ENCODE assay signal across 14 cellular contexts in genomic region chr16:85205747-85206471, GRCh38.
DNase-seq lines count a peak whose midpoint lies in the region; ATAC-seq, FAIRE-seq and TF ChIP-seq lines count a peak whose summit lies in the region.
"Had no signal": no experiment of that assay in that cellular context is flagged by ENCODE, and none has a peak within 500 bp of the region (broad histone marks: within the 10 kb centered on the region; RNA-seq: fewer than 3 reads in every experiment).

No MANE protein-coding gene starts in this region.

- no peak overlapping the region for H3K4me3 Mint-ChIP-seq in T-cell
- H3K4me3 Mint-ChIP-seq: activated CD8-positive, alpha-beta memory T cell treated with anti-CD3 and anti-CD28 coated beads, Interleukin-2, amount 10 ng/mL, durations not matched to agents 7 days and 5 days; B cell; naive thymus-derived CD8-positive, alpha-beta T cell had no signal

- H3K4me3 ChIP-seq in cardiac muscle cell = no peak overlapping the region
- H3K4me3 ChIP-seq in coronary artery = peak overlapping the region; percentile 53
- no peak overlapping the region for H3K4me3 ChIP-seq in mesendoderm (ENCODE audit: low read length)
- H3K4me3 ChIP-seq in WERI-Rb-1 (ENCODE audit: low read depth, low read length) = no peak overlapping the region
- H3K4me3 ChIP-seq: upper lobe of right lung had no signal

- peak overlapping the region; percentile 65 for H3K4ac ChIP-seq in mesendoderm (ENCODE audit: low read depth, low read length)

- FAIRE-seq in GM12892 (lab: Jason Lieb, UNC) = no peak

- POLR2A ChIA-PET in T-cell (lab: Charles Lee) = no interaction called here

- peak overlapping the region; percentile 1 for H3K9ac ChIP-seq in mesendoderm (ENCODE audit: low read length)

- DNase-seq in cardiac muscle cell (ENCODE audit: low read depth in 1 of 2, low spot score in 1 of 2) (peak; percentile 52 to 65), Right ventricle myocardium inferior (ENCODE audit: missing footprints) (no peak), coronary artery (ENCODE audit: low spot score) (no peak), mesendoderm (peak; percentile 61), Ammon's horn (ENCODE audit: low spot score) (no peak), WERI-Rb-1 (no peak), T-cell (no peak), GM12892 (ENCODE audit: insufficient read length) (no peak)
- DNase-seq: activated CD8-positive, alpha-beta memory T cell treated with anti-CD3 and anti-CD28 coated beads, Interleukin-2, amount 10 ng/mL, durations not matched to agents 7 days and 5 days; KBM-7; naive thymus-derived CD8-positive, alpha-beta T cell; stimulated activated CD4-positive, alpha-beta T cell treated with anti-CD3 and anti-CD28 coated beads, Interleukin-4, amount 100 ng/mL, for 24 hours had no signal

- H3K27me3 Mint-ChIP-seq in T-cell = peaks cover 4 to 5% of the 10 kb centered on the region in 2 donors
- H3K27me3 Mint-ChIP-seq: activated CD8-positive, alpha-beta memory T cell treated with anti-CD3 and anti-CD28 coated beads, Interleukin-2, amount 10 ng/mL, durations not matched to agents 7 days and 5 days had no signal

- intact Hi-C loops in Right ventricle myocardium inferior (cut with DNase I) = loop anchor here (5.0 kb wide), 1 partner anchor 34 kb away; no protein-coding TSS in a partner anchor

- H3K79me2 ChIP-seq in mesendoderm (ENCODE audit: control insufficient read depth, insufficient read depth, low read length) = peaks cover 5% of the 10 kb centered on the region

- no peak overlapping the region for H2BK120ac ChIP-seq in mesendoderm (ENCODE audit: low read depth, low read length)

- no peak overlapping the region for H4K8ac ChIP-seq in mesendoderm (ENCODE audit: low read depth, low read length)

- peak overlapping the region; percentile 30 for H3K18ac ChIP-seq in mesendoderm (ENCODE audit: low read length)

- H3K56ac ChIP-seq in mesendoderm (ENCODE audit: low read length) = peak overlapping the region; percentile 54

- no peak for TF ChIP-seq POLR2A in GM12892 (IDR thresholded peaks at IDR 0.05; ENCODE audit: low read depth, low read length)

- no peak overlapping the region for H3K4me2 ChIP-seq in mesendoderm (ENCODE audit: low read length)

- CTCF ChIA-PET in T-cell (lab: Charles Lee) = interaction anchor here (0.7 to 0.8 kb wide), 2 partner anchors 21 to 720 kb away, joined by 5 to 6 read pairs; no protein-coding TSS in a partner anchor

- H3K27me3 ChIP-seq in cardiac muscle cell (no peaks in the 10 kb centered on the region), mesendoderm (ENCODE audit: insufficient read depth, low read length, poor library complexity) (no peaks in the 10 kb centered on the region), WERI-Rb-1 (ENCODE audit: insufficient read depth, low read depth, severe bottlenecking) (no peaks in the 10 kb centered on the region)
- H3K27me3 ChIP-seq: upper lobe of right lung had no signal

- no peaks in the 10 kb centered on the region for H3K4me1 Mint-ChIP-seq in T-cell
- H3K4me1 Mint-ChIP-seq: activated CD8-positive, alpha-beta memory T cell treated with anti-CD3 and anti-CD28 coated beads, Interleukin-2, amount 10 ng/mL, durations not matched to agents 7 days and 5 days; B cell; naive thymus-derived CD8-positive, alpha-beta T cell had no signal

- no peak overlapping the region for H2BK15ac ChIP-seq in mesendoderm (replicated peaks; ENCODE audit: low read depth)

- H2BK5ac ChIP-seq in mesendoderm (ENCODE audit: low read length) = no peak overlapping the region

- H3K36me3 Mint-ChIP-seq in T-cell = no peaks in the 10 kb centered on the region
- H3K36me3 Mint-ChIP-seq: activated CD8-positive, alpha-beta memory T cell treated with anti-CD3 and anti-CD28 coated beads, Interleukin-2, amount 10 ng/mL, durations not matched to agents 7 days and 5 days; naive thymus-derived CD8-positive, alpha-beta T cell had no signal

- no peak for ATAC-seq in Right ventricle myocardium inferior
- ATAC-seq in T-cell (replicated peaks in 1 of 4) = no peak
- ATAC-seq: activated CD8-positive, alpha-beta memory T cell treated with anti-CD3 and anti-CD28 coated beads, Interleukin-2, amount 10 ng/mL, durations not matched to agents 7 days and 5 days; naive thymus-derived CD8-positive, alpha-beta T cell had no signal

- no peak overlapping the region for H3K27ac Mint-ChIP-seq in T-cell
- H3K27ac Mint-ChIP-seq: activated CD8-positive, alpha-beta memory T cell treated with anti-CD3 and anti-CD28 coated beads, Interleukin-2, amount 10 ng/mL, durations not matched to agents 7 days and 5 days; B cell had no signal

- peaks cover 15% of the 10 kb centered on the region for H3K79me1 ChIP-seq in mesendoderm (ENCODE audit: low read length)

- H3K27ac ChIP-seq in cardiac muscle cell (peak overlapping the region; percentile 92), coronary artery (peak overlapping the region; percentile 47 to 71), mesendoderm (ENCODE audit: low read depth, low read length) (no peak overlapping the region), WERI-Rb-1 (no peak overlapping the region)
- H3K27ac ChIP-seq: upper lobe of right lung had no signal

- TF ChIP-seq CTCF in cardiac muscle cell (IDR thresholded peaks at IDR 0.05; ENCODE audit: low read depth, low read length) = no peak
- no peak for TF ChIP-seq CTCF in coronary artery (IDR thresholded peaks at IDR 0.05)
- no peak for TF ChIP-seq CTCF in WERI-Rb-1 (IDR thresholded peaks at IDR 0.05; ENCODE audit: low read depth, low read length)

- H2AK5ac ChIP-seq in mesendoderm (ENCODE audit: low read length) = no peak overlapping the region

- no peak overlapping the region for H3K23ac ChIP-seq in mesendoderm (ENCODE audit: low read length)

- peaks cover 71% of the 10 kb centered on the region for H3K4me1 ChIP-seq in cardiac muscle cell (ENCODE audit: low read depth)
- peaks cover 11% of the 10 kb centered on the region for H3K4me1 ChIP-seq in mesendoderm (ENCODE audit: control insufficient read depth, low read depth, low read length)

- H4K5ac ChIP-seq in mesendoderm (ENCODE audit: low read length) = no peak overlapping the region

- H3K9me3 ChIP-seq in cardiac muscle cell (ENCODE audit: low read depth) (no peaks in the 10 kb centered on the region), WERI-Rb-1 (ENCODE audit: severe bottlenecking) (no peaks in the 10 kb centered on the region)
- H3K9me3 ChIP-seq: upper lobe of right lung had no signal

- H3K9me3 Mint-ChIP-seq in T-cell = no peaks in the 10 kb centered on the region

- H3K36me3 ChIP-seq in cardiac muscle cell (no peaks in the 10 kb centered on the region), mesendoderm (ENCODE audit: control insufficient read depth, insufficient read depth, low read length) (no peaks in the 10 kb centered on the region), WERI-Rb-1 (no peaks in the 10 kb centered on the region)
- H3K36me3 ChIP-seq: upper lobe of right lung had no signal

- no CpG with 5 or more reads among the region's 23 CpGs for WGBS in mesendoderm (ENCODE audit: extremely low coverage, insufficient coverage, low lambda C conversion rate)

Comparison
In these comparisons a context has a peak if more than half of its experiments do, and no peak if none do; other contexts are left out.
1. DNase-seq: peak in cardiac muscle cell (2 of 2) and mesendoderm (single experiment); none in Right ventricle myocardium inferior (single experiment), coronary artery (single experiment), Ammon's horn (single experiment), WERI-Rb-1 (single experiment), T-cell (0 of 34) and GM12892 (single experiment).
2. H3K27ac ChIP-seq: peak in cardiac muscle cell (single experiment) and coronary artery (2 of 2); none in mesendoderm (single experiment) and WERI-Rb-1 (single experiment).